8 cellular contexts compared by ENCODE assay signal in the genomic region with DNA sequence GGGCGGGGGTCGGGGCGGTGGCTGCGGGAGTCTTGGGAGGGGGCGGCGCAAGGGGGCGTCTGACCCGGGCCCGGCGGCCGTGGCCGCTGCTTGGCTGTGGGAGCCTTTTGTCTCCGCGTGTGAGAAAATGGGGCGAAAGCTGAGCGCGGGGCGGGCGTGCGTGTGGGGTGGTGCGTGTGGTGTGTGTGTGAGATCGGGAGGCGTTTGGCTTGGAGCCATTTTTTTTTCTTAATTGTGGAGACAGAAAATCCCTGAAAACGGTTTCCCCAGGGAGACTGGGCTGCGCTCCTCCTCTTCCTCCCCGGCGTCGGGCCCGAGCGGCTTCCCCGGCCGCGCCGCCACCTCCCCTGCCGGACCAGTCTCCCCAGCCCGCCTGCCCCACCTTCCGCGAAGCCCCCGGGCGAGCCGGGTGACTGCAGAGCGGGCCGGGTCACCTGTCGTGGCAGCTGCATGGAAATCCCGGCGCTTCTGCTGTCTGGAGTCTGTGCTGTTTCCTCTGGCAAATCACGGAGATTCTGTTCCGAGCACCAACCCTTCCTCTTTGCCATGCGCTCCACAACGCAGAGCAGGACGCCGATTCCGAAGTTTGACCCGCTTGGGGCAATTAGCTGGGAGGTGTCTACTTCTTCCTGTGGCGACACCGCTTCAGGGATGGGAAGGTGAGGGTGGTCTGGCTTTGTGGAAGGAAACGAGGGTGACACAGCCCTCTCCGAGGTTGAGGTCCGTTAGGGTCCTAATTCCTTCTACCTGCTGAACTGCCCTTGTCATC.
DNase-seq lines count a peak whose midpoint lies in the region; ATAC-seq and TF ChIP-seq lines count a peak whose summit lies in the region.

No MANE protein-coding gene starts in this region.

- no peaks in the 10 kb centered on the region for H3K27me3 Mint-ChIP-seq in activated naive CD8-positive, alpha-beta T cell treated with anti-CD3 and anti-CD28 coated beads for 36 hours

- peak; percentile 29 for ATAC-seq in GM21619 (IDR thresholded peaks at IDR 0.05; ENCODE audit: unreplicated experiment)
- ATAC-seq in Right ventricle myocardium inferior: peak; percentile 66
- ATAC-seq in omental fat pad (ENCODE audit: low FRiP score): peak; percentile 46
- ATAC-seq in upper lobe of right lung: peak; percentile 79

- H3K4me3 ChIP-seq in SJSA1 (peak overlapping the region; percentile 56), upper lobe of right lung (peak overlapping the region; percentile 82)

- peak overlapping the region; percentile 91 for H3K4me3 Mint-ChIP-seq in activated naive CD8-positive, alpha-beta T cell treated with anti-CD3 and anti-CD28 coated beads for 36 hours

- H3K4me1 ChIP-seq in SJSA1 (replicated peaks): peaks cover 8% of the 10 kb centered on the region
- peaks cover 15% of the 10 kb centered on the region for H3K4me1 ChIP-seq in upper lobe of right lung

- H3K27ac ChIP-seq in SJSA1 (peak overlapping the region; percentile 19; the same call in 1 of the 2 replicates), upper lobe of right lung (peak overlapping the region; percentile 60)

- peaks cover 35% of the 10 kb centered on the region for H3K4me1 Mint-ChIP-seq in activated naive CD8-positive, alpha-beta T cell treated with anti-CD3 and anti-CD28 coated beads for 36 hours

- H3K9me3 ChIP-seq in SJSA1 (replicated peaks) (no peaks in the 10 kb centered on the region), upper lobe of right lung (no peaks in the 10 kb centered on the region)

- no peaks in the 10 kb centered on the region for H3K36me3 Mint-ChIP-seq in activated naive CD8-positive, alpha-beta T cell treated with anti-CD3 and anti-CD28 coated beads for 36 hours

- H3K36me3 ChIP-seq in SJSA1: peaks cover 10% of the 10 kb centered on the region
- H3K36me3 ChIP-seq in upper lobe of right lung: no peaks in the 10 kb centered on the region

- no peaks in the 10 kb centered on the region for H3K9me3 Mint-ChIP-seq in activated naive CD8-positive, alpha-beta T cell treated with anti-CD3 and anti-CD28 coated beads for 36 hours

- DNase-seq in COLO668 (lab: John Stamatoyannopoulos, UW; ENCODE audit: unreplicated experiment) (peak; percentile 75), KG1 (lab: John Stamatoyannopoulos, UW) (peak; percentile 7), SJSA1 (ENCODE audit: low read depth in 1 of 2, low spot score in 2 of 2) (peak; percentile 55 to 61), Right ventricle myocardium inferior (ENCODE audit: missing footprints) (peak; percentile 79), omental fat pad (ENCODE audit: low spot score) (peak; percentile 31), upper lobe of right lung (peak; percentile 85)
- DNase-seq in activated naive CD8-positive, alpha-beta T cell treated with anti-CD3 and anti-CD28 coated beads for 36 hours: peak; percentile 55

- peak overlapping the region; percentile 75 for H3K27ac Mint-ChIP-seq in activated naive CD8-positive, alpha-beta T cell treated with anti-CD3 and anti-CD28 coated beads for 36 hours

- H3K27me3 ChIP-seq in SJSA1 (replicated peaks) (no peaks in the 10 kb centered on the region), upper lobe of right lung (no peaks in the 10 kb centered on the region)

- intact Hi-C loops in Right ventricle myocardium inferior (cut with DNase I) (no loop called here), upper lobe of right lung (cut with DNase I) (no loop called here)

- no peak for TF ChIP-seq CTCF in omental fat pad (IDR thresholded peaks at IDR 0.05)
- no peak for TF ChIP-seq CTCF in upper lobe of right lung (IDR thresholded peaks at IDR 0.05)

Comparison
In these comparisons a context has a peak if more than half of its experiments do, and no peak if none do; other contexts are left out.
1. Peak in every context shown above with its lines: DNase-seq, ATAC-seq, H3K4me3 ChIP-seq and H3K27ac ChIP-seq.
2. DNase-seq: peak in every context shown above with its lines; median percentile 85 in upper lobe of right lung; 79 in Right ventricle myocardium inferior; 75 in COLO668; 58 in SJSA1; 55 in activated naive CD8-positive, alpha-beta T cell treated with anti-CD3 and anti-CD28 coated beads for 36 hours; 31 in omental fat pad; 7 in KG1.
3. ATAC-seq: peak in every context shown above with its lines; median percentile 79 in upper lobe of right lung; 66 in Right ventricle myocardium inferior; 46 in omental fat pad; 29 in GM21619.